Comparison of ENCODE assay signal across 29 cellular contexts in genomic region chr9:35348109-35348508, GRCh38.
"Had no signal": no experiment of that assay in that cellular context is flagged by ENCODE, and none has a peak within 500 bp of the region (broad histone marks: within the 10 kb centered on the region; RNA-seq: fewer than 3 reads in every experiment).

No MANE protein-coding gene starts in this region.

- H3K4me3 ChIP-seq: ascending aorta, breast epithelium, cardiac muscle cell, coronary artery, dorsolateral prefrontal cortex, esophagus muscularis mucosa, gastrocnemius medialis had no signal

- DNase-seq: activated CD4-positive, alpha-beta memory T cell treated with anti-CD3 and anti-CD28 coated beads, Interleukin-2, amount 10 ng/mL, durations not matched to agents 7 days and 5 days; activated CD4-positive, alpha-beta T cell treated with anti-CD3 and anti-CD28 coated beads for 1 hour; activated CD4-positive, alpha-beta T cell treated with anti-CD3 and anti-CD28 coated beads for 4 hours; activated CD4-positive, alpha-beta T cell treated with anti-CD3 and anti-CD28 coated beads, Interleukin-2, amount 10 ng/mL, durations not matched to agents 7 days and 5 days; activated CD4-positive, alpha-beta T cell treated with anti-CD3 and anti-CD28 coated beads, Interleukin-2, amount 50 U/mL, for 4 hours; activated CD4-positive, CD25-positive, alpha-beta regulatory T cell; activated CD8-positive, alpha-beta memory T cell treated with anti-CD3 and anti-CD28 coated beads, Interleukin-2, amount 50 U/mL, for 48 hours; activated gamma-delta T cell; activated naive CD4-positive, alpha-beta T cell; activated naive CD4-positive, alpha-beta T cell treated with anti-CD3 and anti-CD28 coated beads, Interleukin-2, amount 10 ng/mL, durations not matched to agents 7 days and 5 days; activated naive CD8-positive, alpha-beta T cell treated with anti-CD3 and anti-CD28 coated beads, Interleukin-2, amount 10 ng/mL, durations not matched to agents 7 days and 5 days; activated T-cell treated with anti-CD3 and anti-CD28 coated beads for 4 hours; activated T-cell treated with anti-CD3 and anti-CD28 coated beads, Interleukin-2, amount 50 U/mL, for 24 hours; activated T-cell treated with anti-CD3 and anti-CD28 coated beads, Interleukin-2, amount 50 U/mL, for 72 hours; dorsolateral prefrontal cortex; effector memory CD8-positive, alpha-beta T cell; erythroblast; foreskin keratinocyte; gastrocnemius medialis; glutamatergic neuron; T-helper 1 cell; T-helper 17 cell; T1000 had no signal

- H3K36me3 ChIP-seq: ascending aorta, breast epithelium, cardiac muscle cell, gastrocnemius medialis had no signal

- H3K27ac ChIP-seq: ascending aorta, breast epithelium, cardiac muscle cell, coronary artery, dorsolateral prefrontal cortex, esophagus muscularis mucosa, foreskin keratinocyte had no signal

- H3K27me3 ChIP-seq: ascending aorta, breast epithelium, cardiac muscle cell, dorsolateral prefrontal cortex, esophagus muscularis mucosa, foreskin keratinocyte, gastrocnemius medialis had no signal

- ATAC-seq: activated naive CD4-positive, alpha-beta T cell treated with anti-CD3 and anti-CD28 coated beads, Interleukin-2, amount 50 U/mL, for 72 hours; activated T-cell treated with anti-CD3 and anti-CD28 coated beads, Interleukin-2, amount 50 U/mL, for 72 hours; effector memory CD8-positive, alpha-beta T cell; foreskin keratinocyte; gastrocnemius medialis; T-helper 17 cell had no signal

- H3K4me1 ChIP-seq: breast epithelium, foreskin keratinocyte had no signal

- H3K9me3 ChIP-seq: ascending aorta, breast epithelium, esophagus muscularis mucosa, gastrocnemius medialis had no signal
